Comparison of ENCODE assay signal across 8 cellular contexts in genomic region chr1:38990746-38991637, GRCh38. TPM values are rescaled to one million over a fixed set of nuclear protein-coding genes. Genes with fewer than 3 reads are reported as not detected.
DNase-seq lines count a peak whose midpoint lies in the region; ATAC-seq and TF ChIP-seq lines count a peak whose summit lies in the region.

AKIRIN1 (plus strand) TSS chr1:38991276; CDS start chr1:38991381, 105 bp downstream.

- H3K36me3 ChIP-seq in prostate gland, result no peaks in the 10 kb centered on the region

- H3K27ac ChIP-seq in angular gyrus (ENCODE audit: low read depth, low read length) (peak within 1 kb of the TSS; percentile 98), prostate gland (peak within 1 kb of the TSS; percentile 90 to 95)

- intact Hi-C loops in left ventricle myocardium superior (cut with micrococcal nuclease) (no loop called here), prostate gland (cut with DNase I) (loop anchor here (5.0 kb wide), 1 partner anchor 134 kb away; the partner anchor contains the start of gene RRAGC)

- 2% methylated on average over 31 of the region's 76 CpGs for WGBS in prostate gland

- peak; percentile 96 for TF ChIP-seq POLR2A in prostate gland (IDR thresholded peaks at IDR 0.05)

- H3K9me3 ChIP-seq in prostate gland, result no peaks in the 10 kb centered on the region

- TF ChIP-seq CTCF in prostate gland (IDR thresholded peaks at IDR 0.05), result peak in 3 of 4 experiments; percentile 30 to 60 (median 32)

- peaks cover 6% of the 10 kb centered on the region for H3K4me1 ChIP-seq in prostate gland (replicated peaks)

- ATAC-seq in GM18499 (IDR thresholded peaks at IDR 0.05; ENCODE audit: insufficient read depth, unreplicated experiment) (peak; percentile 88), HG02938 (IDR thresholded peaks at IDR 0.05; ENCODE audit: unreplicated experiment) (peak; percentile 82), left ventricle myocardium superior (peak; percentile 97)

- H3K4me3 ChIP-seq in prostate gland, result peak within 1 kb of the TSS; percentile 99 to 100

- H3K27me3 ChIP-seq in prostate gland (replicated peaks; ENCODE audit: insufficient read depth), result no peaks in the 10 kb centered on the region

- DNase-seq in NCI-H1694 treated with DMSO at 0.1 percent for 48 hours (lab: John Stamatoyannopoulos, UW) (peak; percentile 75), T-helper 2 cell (peak; percentile 87 to 96 (median 89)), left ventricle myocardium superior (peak; percentile 99), prostate gland (ENCODE audit: low spot score) (peak; percentile 97), ureter (ENCODE audit: low spot score) (peak; percentile 99)

RNA-seq across cellular contexts. Expression of gene AKIRIN1, which starts in this region (rescaled TPM):
- total RNA-seq in left ventricle myocardium superior (66.4 TPM), prostate gland (100 to 1,000 TPM in 1 of 2 donors, 10 to 100 TPM in 1; 55.7 to 108 TPM), ureter (49.6 TPM)

Comparison
In these comparisons a context has a peak if more than half of its experiments do, and no peak if none do; other contexts are left out.
1. Peak in every context shown above with its lines: DNase-seq, ATAC-seq, H3K4me3 ChIP-seq and H3K27ac ChIP-seq.